14 cellular contexts compared by ENCODE assay signal in genomic region chr2:64222351-64222750, GRCh38.
DNase-seq lines count a peak whose midpoint lies in the region; ATAC-seq and TF ChIP-seq lines count a peak whose summit lies in the region.
"Had no signal": no experiment of that assay in that cellular context is flagged by ENCODE, and none has a peak within 500 bp of the region (broad histone marks: within the 10 kb centered on the region; RNA-seq: fewer than 3 reads in every experiment).

No MANE protein-coding gene starts in this region.

- H3K9me3 ChIP-seq in OCI-LY7 (ENCODE audit: low read length) = no peaks in the 10 kb centered on the region
- no peaks in the 10 kb centered on the region for H3K9me3 ChIP-seq in H9 (ENCODE audit: control insufficient read depth, low read depth, low read length)
- H3K9me3 ChIP-seq: ascending aorta, BE2C, MG63 had no signal

- no peaks in the 10 kb centered on the region for H3K27me3 ChIP-seq in H9 (ENCODE audit: insufficient read depth, low read length)
- H3K27me3 ChIP-seq: ascending aorta, BE2C had no signal

- H3K4me2 ChIP-seq in OCI-LY7 (ENCODE audit: low read length) (peak overlapping the region; percentile 65), H9 (ENCODE audit: insufficient read depth, insufficient read length, low read length) (no peak overlapping the region)

- no peak overlapping the region for H4K5ac ChIP-seq in H9 (ENCODE audit: insufficient read length, low read depth, low read length)

- H3K27ac ChIP-seq in OCI-LY7 (ENCODE audit: low read depth, low read length, poor library complexity, severe bottlenecking) (no peak overlapping the region), H9 (ENCODE audit: insufficient read length, low read depth, low read length) (no peak overlapping the region)
- H3K27ac ChIP-seq: ascending aorta had no signal

- H3K36me3 Mint-ChIP-seq in H9 (ENCODE audit: insufficient read depth in 1 of 3, low read depth in 3 of 3) = peaks cover 0 to 2% (median 0%) of the 10 kb centered on the region in 3 experiments; a peak in 1 of 7 replicates

- no peak overlapping the region for H3K18ac ChIP-seq in H9 (ENCODE audit: insufficient read length, low read depth, low read length)

- TF ChIP-seq CTCF in AG10803 (conservative IDR thresholded peaks at IDR 0.05; ENCODE audit: low read length) = no peak
- no peak for TF ChIP-seq CTCF in OCI-LY7 (conservative IDR thresholded peaks at IDR 0.05; ENCODE audit: low read length)
- TF ChIP-seq CTCF in H9 (conservative IDR thresholded peaks at IDR 0.05) = no peak

- H3K36me3 ChIP-seq in OCI-LY7 (ENCODE audit: insufficient read depth, low read length) = no peaks in the 10 kb centered on the region
- H3K36me3 ChIP-seq: ascending aorta, BE2C, MG63 had no signal

- H4K20me1 ChIP-seq in OCI-LY7 (ENCODE audit: insufficient read depth, low read length) (no peaks in the 10 kb centered on the region), H9 (ENCODE audit: control insufficient read depth, insufficient read depth, insufficient read length) (no peaks in the 10 kb centered on the region)

- H2BK15ac ChIP-seq in H9 (ENCODE audit: low read depth, low read length) = no peak overlapping the region

- H3K23me2 ChIP-seq in H9 (ENCODE audit: insufficient read length, low read depth, low read length, poor library complexity, severe bottlenecking) = no peaks in the 10 kb centered on the region

- no peak overlapping the region for H3K14ac ChIP-seq in H9 (ENCODE audit: insufficient read depth, low read length)

- no peak overlapping the region for H3K4me3 ChIP-seq in AG10803 (ENCODE audit: low read length)
- no peak overlapping the region for H3K4me3 ChIP-seq in OCI-LY7 (ENCODE audit: low read depth, low read length, poor library complexity, severe bottlenecking)
- H3K4me3 ChIP-seq: ascending aorta, MG63 had no signal

- no peaks in the 10 kb centered on the region for H3K79me1 ChIP-seq in H9 (ENCODE audit: insufficient read depth, low read depth, low read length, poor library complexity, severe bottlenecking)

- BruUV-seq in OCI-LY7 (replicated peaks; lab: Mats Ljungman, UMichigan) = no TSS peak

- peaks cover 32 to 50% of the 10 kb centered on the region in 2 experiments for H3K4me1 Mint-ChIP-seq in H9

- no peak overlapping the region for H3K23ac ChIP-seq in H9 (ENCODE audit: insufficient read length, low read depth, low read length)

- no peak overlapping the region for H2BK5ac ChIP-seq in H9 (ENCODE audit: insufficient read length, low read length)

- H3K27ac Mint-ChIP-seq in H9 = no peak overlapping the region

- ATAC-seq in esophagus mucosa = peak; percentile 49

- CTCF ChIA-PET in OCI-LY7 (lab: Charles Lee; ENCODE audit: unreplicated experiment) = interaction anchor here (1.5 kb wide), 1 partner anchor 15 kb away, joined by 4 read pairs; no protein-coding TSS in a partner anchor

- H2BK120ac ChIP-seq in H9 (ENCODE audit: low read depth, low read length, poor library complexity, severe bottlenecking) = no peak overlapping the region

- H3K79me2 ChIP-seq in OCI-LY7 (ENCODE audit: insufficient read depth, low read depth, low read length) (no peaks in the 10 kb centered on the region), H9 (ENCODE audit: insufficient read depth, low read length) (no peaks in the 10 kb centered on the region)

- H3K4ac ChIP-seq in H9 (ENCODE audit: low read depth, low read length) = no peak overlapping the region

- intact Hi-C loops in OCI-LY7 (cut with micrococcal nuclease; ENCODE audit: unreplicated experiment) = no loop called here

- H2AFZ ChIP-seq in OCI-LY7 (ENCODE audit: low read length) (peak overlapping the region; percentile 98; the same call in 1 of the 2 replicates), H9 (ENCODE audit: low read length) (no peak overlapping the region)

- peaks cover 1% of the 10 kb centered on the region; the same call in 1 of the 2 replicates for H3K27me3 Mint-ChIP-seq in H9 (ENCODE audit: low read depth)

- H2BK12ac ChIP-seq in H9 (ENCODE audit: insufficient read length, low read depth, low read length) = no peak overlapping the region

- no peaks in the 10 kb centered on the region for H3K9me2 ChIP-seq in OCI-LY7 (ENCODE audit: insufficient read depth, low read length)

- no CpG with 5 or more reads among the region's 2 CpGs for WGBS in H9 (ENCODE audit: extremely low coverage, insufficient read length, low lambda C conversion rate)

- H3K9me3 Mint-ChIP-seq in H9 = no peaks in the 10 kb centered on the region

- H4K8ac ChIP-seq in H9 (replicated peaks; ENCODE audit: insufficient read length, low read depth, low read length) = no peak overlapping the region

- POLR2A ChIA-PET in OCI-LY7 (lab: Charles Lee) = interaction anchor here (0.5 to 2.2 kb wide), 13 partner anchors 8 to 1517 kb away, joined by 3 to 17 read pairs (median 4); partner anchors contain the start of gene EHBP1

- H3K4me3 Mint-ChIP-seq in H9 = no peak overlapping the region

- H3K4me1 ChIP-seq in OCI-LY7 (ENCODE audit: insufficient read depth, low read length, poor library complexity, severe bottlenecking) (peaks cover 55% of the 10 kb centered on the region), H9 (ENCODE audit: insufficient read depth, low read length) (peaks cover 13% of the 10 kb centered on the region; the same call in 1 of the 2 replicates)
- H3K4me1 ChIP-seq: BE2C had no signal

- H2AK5ac ChIP-seq in H9 (ENCODE audit: insufficient read length, low read length) = no peak overlapping the region

- no peak overlapping the region for H3K56ac ChIP-seq in H9 (ENCODE audit: insufficient read length, low read depth, low read length)

- no peak overlapping the region for H3T11ph ChIP-seq in H9 (ENCODE audit: low read length)

- DNase-seq in AG10803 (ENCODE audit: low read depth) = peak; percentile 38
- no peak for DNase-seq in OCI-LY7 (ENCODE audit: low spot score)
- DNase-seq in mucosa of gallbladder (ENCODE audit: low spot score) = peak; percentile 61
- DNase-seq in effector CD4-positive, alpha-beta T cell = no peak
- no peak for DNase-seq in AG08395 (ENCODE audit: low spot score)
- no peak for DNase-seq in activated T-cell treated with anti-CD3 and anti-CD28 coated beads, Interleukin-2, amount 50 U/mL, for 1 hour
- DNase-seq in H9 = no peak
- DNase-seq: BE2C, HCEC 1CT, mesendoderm, MG63, NCI-H524 treated with DMSO at 0.1 percent for 48 hours had no signal

- no peak overlapping the region for H3K9ac ChIP-seq in H9 (ENCODE audit: extremely low read depth, insufficient read length, low read length)

- H4K91ac ChIP-seq in H9 (ENCODE audit: insufficient read length, low read depth, low read length) = no peak overlapping the region

- no peak overlapping the region for H2BK20ac ChIP-seq in H9 (ENCODE audit: low read depth, low read length, poor library complexity, severe bottlenecking)

Comparison
In these comparisons a context has a peak if more than half of its experiments do, and no peak if none do; other contexts are left out.
1. DNase-seq: peak in AG10803 (single experiment) and mucosa of gallbladder (single experiment); none in OCI-LY7 (single experiment), effector CD4-positive, alpha-beta T cell (single experiment), AG08395 (single experiment), activated T-cell treated with anti-CD3 and anti-CD28 coated beads, Interleukin-2, amount 50 U/mL, for 1 hour (single experiment) and H9 (single experiment).